ENCODE assay signal across 8 cellular contexts in the genomic region with DNA sequence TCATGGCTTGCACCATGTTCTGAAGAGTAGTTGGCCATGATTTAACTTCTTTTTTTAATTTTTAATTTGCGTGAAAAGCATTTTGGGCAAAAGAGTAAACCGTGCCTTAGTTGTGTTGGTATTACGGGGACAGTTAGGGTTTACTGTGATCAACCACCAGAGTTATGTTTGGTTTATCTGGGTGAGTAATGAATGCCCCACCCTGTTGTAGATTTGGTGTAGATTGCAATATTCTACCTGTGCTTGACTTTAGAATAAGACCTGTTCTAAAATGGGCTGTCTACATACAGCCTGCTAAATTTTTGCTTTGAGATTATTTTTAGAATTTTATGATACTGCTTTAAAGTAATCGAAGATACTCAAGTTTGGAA.
DNase-seq lines count a peak whose midpoint lies in the region; ATAC-seq and TF ChIP-seq lines count a peak whose summit lies in the region.

No MANE protein-coding gene starts in this region.

- TF ChIP-seq CTCF in NB4 (IDR thresholded peaks at IDR 0.05; ENCODE audit: low read depth, low read length) (no peak), nephron (IDR thresholded peaks at IDR 0.05; ENCODE audit: unreplicated experiment in 3 of 3) (no peak)

- H3K4me3 Mint-ChIP-seq in dendritic cell treated with granulocyte-macrophage colony-stimulating factor and Interleukin-4, amounts not matched to agents 40 ng/mL and 50 ng/mL, for 4 days: peak overlapping the region; percentile 83
- peak overlapping the region; percentile 95 to 100 (median 97) for H3K4me3 Mint-ChIP-seq in nephron

- TF ChIP-seq POLR2A in NB4 (IDR thresholded peaks at IDR 0.05; ENCODE audit: extremely low read depth, insufficient read length): no peak

- DNase-seq in DMS53 (lab: John Stamatoyannopoulos, UW): peak; percentile 32
- DNase-seq in NB4 (ENCODE audit: low read depth): peak; percentile 26
- no peak for DNase-seq in SHP77 (lab: John Stamatoyannopoulos, UW)
- DNase-seq in GOT3 (lab: John Stamatoyannopoulos, UW): no peak

- no peaks in the 10 kb centered on the region for H3K9me3 Mint-ChIP-seq in dendritic cell treated with granulocyte-macrophage colony-stimulating factor and Interleukin-4, amounts not matched to agents 40 ng/mL and 50 ng/mL, for 4 days
- H3K9me3 Mint-ChIP-seq in nephron: peaks cover 3% of the 10 kb centered on the region

- no peaks in the 10 kb centered on the region for H3K27me3 Mint-ChIP-seq in dendritic cell treated with granulocyte-macrophage colony-stimulating factor and Interleukin-4, amounts not matched to agents 40 ng/mL and 50 ng/mL, for 4 days
- no peaks in the 10 kb centered on the region for H3K27me3 Mint-ChIP-seq in nephron (ENCODE audit: low read depth)

- ATAC-seq in GM18502 (IDR thresholded peaks at IDR 0.05; ENCODE audit: poor library complexity, unreplicated experiment): no peak
- ATAC-seq in HG03139 (IDR thresholded peaks at IDR 0.05; ENCODE audit: unreplicated experiment): no peak

- peak overlapping the region; percentile 95 for H3K4me3 ChIP-seq in NB4 (ENCODE audit: low read depth, low read length)

- H3K4me1 Mint-ChIP-seq in dendritic cell treated with granulocyte-macrophage colony-stimulating factor and Interleukin-4, amounts not matched to agents 40 ng/mL and 50 ng/mL, for 4 days (ENCODE audit: low read depth): peaks cover 16% of the 10 kb centered on the region
- H3K4me1 Mint-ChIP-seq in nephron: peaks cover 33% of the 10 kb centered on the region

- peak overlapping the region; percentile 87 for H3K27ac Mint-ChIP-seq in dendritic cell treated with granulocyte-macrophage colony-stimulating factor and Interleukin-4, amounts not matched to agents 40 ng/mL and 50 ng/mL, for 4 days
- H3K27ac Mint-ChIP-seq in nephron: peak overlapping the region; percentile 93 to 98 (median 98)

- intact Hi-C loops in dendritic cell treated with granulocyte-macrophage colony-stimulating factor and Interleukin-4, amounts not matched to agents 40 ng/mL and 50 ng/mL, for 4 days (cut with micrococcal nuclease): loop anchor here (2.0 to 10.0 kb wide), 2 partner anchors 44 to 1346 kb away; partner anchors contain the start of gene HSPA13

- H3K36me3 Mint-ChIP-seq in dendritic cell treated with granulocyte-macrophage colony-stimulating factor and Interleukin-4, amounts not matched to agents 40 ng/mL and 50 ng/mL, for 4 days (ENCODE audit: low read depth): peaks cover 7% of the 10 kb centered on the region
- peaks cover 10% of the 10 kb centered on the region for H3K36me3 Mint-ChIP-seq in nephron (ENCODE audit: low read depth)

Comparison
In these comparisons a context has a peak if more than half of its experiments do, and no peak if none do; other contexts are left out.
1. DNase-seq: peak in DMS53 (single experiment) and NB4 (single experiment); none in SHP77 (0 of 2) and GOT3 (single experiment).